8 cellular contexts compared by ENCODE assay signal in genomic region chr5:55440188-55440646, GRCh38.
A peak's percentile ranks its signal among the peaks of the same experiment; 100 is the strongest.
DNase-seq lines count a peak whose midpoint lies in the region; ATAC-seq and TF ChIP-seq lines count a peak whose summit lies in the region.

No MANE protein-coding gene starts in this region.

- H3K4me1 ChIP-seq in cardiac muscle cell (ENCODE audit: low read depth) (peaks cover 41% of the 10 kb centered on the region), left lung (peaks cover 11 to 13% of the 10 kb centered on the region in 2 donors), transverse colon (peaks cover 14 to 61% (median 43%) of the 10 kb centered on the region in 4 donors)

- ATAC-seq in Right ventricle myocardium inferior (no peak), left lung (peak; percentile 42), GM19452 (IDR thresholded peaks at IDR 0.05; ENCODE audit: unreplicated experiment) (no peak)

- TF ChIP-seq POLR2A in transverse colon (IDR thresholded peaks at IDR 0.05), result no peak

- in situ Hi-C loops in transverse colon (cut with MboI; ENCODE audit: low pct_ligation_motif_present in 1 of 4, low pct_unique_long_range_greater_than_20kb in 1 of 4, low sequenced_read_pairs in 3 of 4), result no loop called here

- H3K36me3 ChIP-seq in cardiac muscle cell (no peaks in the 10 kb centered on the region), left lung (no peaks in the 10 kb centered on the region), transverse colon (peaks cover 0 to 3% (median 0%) of the 10 kb centered on the region in 4 donors)

- DNase-seq in cardiac muscle cell (ENCODE audit: low read depth in 1 of 2, low spot score in 1 of 2), result peak in 1 of 2 donors; percentile 64
- DNase-seq in Right ventricle myocardium inferior (ENCODE audit: missing footprints), result no peak
- no peak for DNase-seq in left lung
- no peak for DNase-seq in transverse colon
- no peak for DNase-seq in posterior vena cava (ENCODE audit: low spot score)
- DNase-seq in NCI-H2081 treated with DMSO at 0.1 percent for 48 hours (lab: John Stamatoyannopoulos, UW), result no peak

- H3K9me3 ChIP-seq in cardiac muscle cell (ENCODE audit: low read depth), result no peaks in the 10 kb centered on the region
- peaks cover 0 to 5% of the 10 kb centered on the region in 2 donors for H3K9me3 ChIP-seq in left lung
- H3K9me3 ChIP-seq in transverse colon, result no peaks in the 10 kb centered on the region

- H3K27me3 ChIP-seq in cardiac muscle cell (no peaks in the 10 kb centered on the region), left lung (no peaks in the 10 kb centered on the region), transverse colon (no peaks in the 10 kb centered on the region)

- TF ChIP-seq EP300 in transverse colon (IDR thresholded peaks at IDR 0.05; ENCODE audit: low read depth), result no peak

- WGBS in transverse colon (ENCODE audit: low coverage in 1 of 2), 2 donors, result 59 to 64% methylated on average over 5 to 6 of the region's 6 CpGs

- intact Hi-C loops in Right ventricle myocardium inferior (cut with DNase I), result no loop called here
- intact Hi-C loops in left lung (cut with DNase I), result no loop called here
- intact Hi-C loops in transverse colon (cut with DNase I; ENCODE audit: low total_unique reads), result loop anchor here (2.0 kb wide), 1 partner anchor 95 kb away; the partner anchor contains the start of gene PLPP1
- intact Hi-C loops in posterior vena cava (cut with DNase I), result no loop called here

- TF ChIP-seq CTCF in cardiac muscle cell (IDR thresholded peaks at IDR 0.05; ENCODE audit: low read depth, low read length) (no peak), left lung (IDR thresholded peaks at IDR 0.05) (no peak), transverse colon (IDR thresholded peaks at IDR 0.05) (no peak)

- H3K4me3 ChIP-seq in cardiac muscle cell (no peak overlapping the region), left lung (no peak overlapping the region), transverse colon (no peak overlapping the region)

- peak overlapping the region; percentile 93 for H3K27ac ChIP-seq in cardiac muscle cell
- peak overlapping the region; percentile 66 for H3K27ac ChIP-seq in angular gyrus (ENCODE audit: low read depth, low read length)
- peak overlapping the region; percentile 31 to 67 for H3K27ac ChIP-seq in left lung
- H3K27ac ChIP-seq in transverse colon, result peak overlapping the region; percentile 82 to 88 (median 83)
